Comparison of ENCODE assay signal across 3 cellular contexts in the genomic region with DNA sequence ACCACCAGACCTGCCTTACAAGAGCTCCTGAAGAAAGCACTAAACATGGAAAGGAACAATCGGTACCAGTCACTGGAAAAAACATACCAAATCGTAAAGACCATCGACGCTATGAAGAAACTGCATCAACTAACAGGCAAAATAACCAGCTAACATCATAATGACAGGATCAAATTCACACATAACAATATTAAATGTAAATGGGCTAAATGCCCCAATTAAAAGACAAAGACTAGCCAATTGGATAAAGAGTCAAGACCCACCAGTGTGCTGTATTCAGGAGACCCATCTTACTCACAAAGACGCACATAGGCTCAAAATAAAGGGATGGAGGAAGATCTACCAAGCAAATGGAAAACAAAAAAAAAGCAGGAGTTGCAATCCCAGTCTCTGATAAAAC. TPM values are rescaled to one million over a fixed set of nuclear protein-coding genes. Genes with fewer than 3 reads are reported as not detected.
"Had no signal": no experiment of that assay in that cellular context is flagged by ENCODE, and none has a peak within 500 bp of the region (broad histone marks: within the 10 kb centered on the region; RNA-seq: fewer than 3 reads in every experiment).

No MANE protein-coding gene starts in this region.

RNA-seq across cellular contexts. Expression of a gene that starts 36.9 kb away (rescaled TPM):
- total RNA-seq: activated CD4-positive, alpha-beta memory T cell treated with anti-CD3 and anti-CD28 coated beads, Interleukin-2, amount 10 ng/mL, durations not matched to agents 7 days and 5 days; body of pancreas had no signal
- polyA plus RNA-seq: aorta had no signal
